12 cellular contexts compared by ENCODE assay signal in genomic region chr6:88177961-88178464, GRCh38. TPM values are rescaled to one million over a fixed set of nuclear protein-coding genes. Genes with fewer than 3 reads are reported as not detected.
DNase-seq lines count a peak whose midpoint lies in the region; ATAC-seq, FAIRE-seq and TF ChIP-seq lines count a peak whose summit lies in the region.
"Had no signal": no experiment of that assay in that cellular context is flagged by ENCODE, and none has a peak within 500 bp of the region (broad histone marks: within the 10 kb centered on the region; RNA-seq: fewer than 3 reads in every experiment).

No MANE protein-coding gene starts in this region.

- no peaks in the 10 kb centered on the region for H3K9me3 ChIP-seq in gastroesophageal sphincter
- H3K9me3 ChIP-seq: transverse colon had no signal

- no peak for TF ChIP-seq EP300 in gastroesophageal sphincter (IDR thresholded peaks at IDR 0.05)

- TF ChIP-seq CTCF in GM06990 (IDR thresholded peaks at IDR 0.05; ENCODE audit: insufficient read depth, low read length, poor library complexity, severe bottlenecking) (no peak), bronchial epithelial cell (IDR thresholded peaks at IDR 0.05; ENCODE audit: insufficient read depth, low read length, severe bottlenecking) (no peak), gastroesophageal sphincter (IDR thresholded peaks at IDR 0.05) (no peak)

- H3K36me3 ChIP-seq in GM06990 (ENCODE audit: control insufficient read depth, insufficient read depth, low read length) (no peaks in the 10 kb centered on the region), bronchial epithelial cell (ENCODE audit: control insufficient read depth, insufficient read depth, low read length) (no peaks in the 10 kb centered on the region), gastroesophageal sphincter (no peaks in the 10 kb centered on the region)
- H3K36me3 ChIP-seq: transverse colon had no signal

- WGBS in gastroesophageal sphincter (ENCODE audit: low coverage in 1 of 2), 2 donors, result 69 to 73% methylated on average over 2 to 3 of the region's 3 CpGs

- no peaks in the 10 kb centered on the region for H3K4me1 ChIP-seq in gastroesophageal sphincter
- H3K4me1 ChIP-seq: parathyroid adenoma, transverse colon had no signal

- peak overlapping the region; percentile 60 for H3K4me3 ChIP-seq in GM06990 (replicated peaks; ENCODE audit: low read depth, low read length)
- H3K4me3 ChIP-seq in bronchial epithelial cell (ENCODE audit: low read depth, low read length), result no peak overlapping the region
- no peak overlapping the region for H3K4me3 ChIP-seq in gastroesophageal sphincter
- H3K4me3 ChIP-seq: transverse colon had no signal

- ATAC-seq in GM21528 (IDR thresholded peaks at IDR 0.05; ENCODE audit: low FRiP score, unreplicated experiment) (peak; percentile 66), HG03469 (IDR thresholded peaks at IDR 0.05; ENCODE audit: unreplicated experiment) (peak; percentile 34), gastroesophageal sphincter (no peak)

- FAIRE-seq in bronchial epithelial cell (lab: Jason Lieb, UNC), result no peak

- DNase-seq in GM06990 (ENCODE audit: extremely low read depth, insufficient read length), result peak; percentile 76
- peak; percentile 26 for DNase-seq in bronchial epithelial cell (ENCODE audit: low read depth)
- DNase-seq in NCI-H187 treated with DMSO at 0.1 percent for 48 hours (lab: John Stamatoyannopoulos, UW), result no peak
- DNase-seq in NCI-H1105 (lab: John Stamatoyannopoulos, UW), result no peak
- no peak for DNase-seq in central memory CD4-positive, alpha-beta T cell
- DNase-seq: Calu3, IMR-90, transverse colon had no signal

- H3K27ac ChIP-seq in gastroesophageal sphincter, result no peak overlapping the region
- H3K27ac ChIP-seq: parathyroid adenoma, transverse colon had no signal

- no peak for TF ChIP-seq POLR2A in gastroesophageal sphincter (IDR thresholded peaks at IDR 0.05)

- H3K27me3 ChIP-seq in GM06990 (replicated peaks; ENCODE audit: control insufficient read depth, insufficient read depth, low read length), result no peaks in the 10 kb centered on the region
- no peaks in the 10 kb centered on the region for H3K27me3 ChIP-seq in bronchial epithelial cell (ENCODE audit: control insufficient read depth, insufficient read depth, low read length)
- peaks cover 5% of the 10 kb centered on the region for H3K27me3 ChIP-seq in gastroesophageal sphincter
- H3K27me3 ChIP-seq: transverse colon had no signal

RNA-seq across cellular contexts. Expression of gene CNR1, which starts 11.9 kb away (rescaled TPM):
- under 0.01 and 0.13 TPM in 2 replicates for total RNA-seq in bronchial epithelial cell
- total RNA-seq in gastroesophageal sphincter, result 10 to 100 TPM in 2 of 4 donors, 1 to 10 TPM in 2; 8.3 to 27.1 (median 11.8) TPM
- total RNA-seq: IMR-90 had no signal

Comparison
In these comparisons a context has a peak if more than half of its experiments do, and no peak if none do; other contexts are left out.
1. DNase-seq: peak in GM06990 (single experiment) and bronchial epithelial cell (single experiment); none in NCI-H187 treated with DMSO at 0.1 percent for 48 hours (single experiment), NCI-H1105 (single experiment) and central memory CD4-positive, alpha-beta T cell (single experiment).